11 cellular contexts compared by ENCODE assay signal in the genomic region with DNA sequence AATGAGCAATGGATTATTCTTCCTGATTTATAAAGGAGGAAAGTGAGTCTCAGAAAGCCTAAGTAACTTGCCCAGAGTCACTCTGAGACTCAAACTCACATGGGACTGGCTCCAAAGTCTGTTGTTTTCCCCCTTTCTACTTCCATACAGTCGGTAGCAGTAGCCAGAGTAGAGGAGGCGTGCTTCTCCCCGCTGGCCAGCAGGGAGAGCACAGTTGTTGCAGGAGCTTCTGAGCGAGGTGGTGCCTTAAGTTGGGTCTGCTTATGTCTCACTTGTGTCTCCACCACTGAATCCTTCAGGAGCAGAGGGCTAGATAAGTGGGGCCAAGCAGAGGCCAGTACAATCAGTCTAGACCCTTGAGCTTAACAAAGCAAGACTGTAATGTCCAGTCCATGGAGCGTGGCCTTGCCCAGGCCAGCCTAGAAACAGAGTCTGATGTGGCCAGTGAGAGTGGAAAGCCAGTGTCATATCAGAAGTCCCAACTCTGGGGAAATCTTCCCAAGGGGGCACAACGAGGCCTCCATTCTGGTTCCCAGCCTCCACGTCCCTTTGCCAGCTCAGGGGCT.
DNase-seq lines count a peak whose midpoint lies in the region; ATAC-seq, FAIRE-seq and TF ChIP-seq lines count a peak whose summit lies in the region.
"Had no signal": no experiment of that assay in that cellular context is flagged by ENCODE, and none has a peak within 500 bp of the region (broad histone marks: within the 10 kb centered on the region; RNA-seq: fewer than 3 reads in every experiment).

No MANE protein-coding gene starts in this region.

- TF ChIP-seq CTCF in BJ (IDR thresholded peaks at IDR 0.05; ENCODE audit: insufficient read depth, low read depth, low read length) (peak; percentile 69), HFF-Myc (IDR thresholded peaks at IDR 0.05; ENCODE audit: low read depth, low read length, missing control alignments) (peak; percentile 47), astrocyte of the cerebellum (IDR thresholded peaks at IDR 0.05; ENCODE audit: low read depth, low read length, missing control alignments) (peak; percentile 79), HepG2 (CRISPR knock-in tag; IDR thresholded peaks at IDR 0.05) (peak; percentile 44)

- in situ Hi-C loops in astrocyte of the cerebellum (cut with HindIII; ENCODE audit: low sequenced_read_pairs) = no loop called here
- in situ Hi-C loops in HepG2 (cut with HindIII; ENCODE audit: extremely low pct_ligation_motif_present, low pct_unique_long_range_greater_than_20kb) = no loop called here

- no peaks in the 10 kb centered on the region for H3K4me1 ChIP-seq in HepG2 (ENCODE audit: insufficient read depth, low read length)
- H3K4me1 ChIP-seq: adrenal gland had no signal

- H3K4me3 ChIP-seq in BJ (ENCODE audit: low read depth, low read length) (no peak overlapping the region), HFF-Myc (replicated peaks; ENCODE audit: low read depth, low read length) (no peak overlapping the region), astrocyte of the cerebellum (ENCODE audit: low read depth, low read length) (no peak overlapping the region), HepG2 (replicated peaks in 1 of 3; ENCODE audit: insufficient read depth in 1 of 3, low read depth in 2 of 3, low read length in 3 of 3) (no peak overlapping the region)
- H3K4me3 ChIP-seq: adrenal gland, spleen had no signal

- no peak for TF ChIP-seq POLR2A in HepG2 (IDR thresholded peaks at IDR 0.05; ENCODE audit: insufficient read depth in 1 of 2, low read depth in 2 of 2, low read length in 2 of 2)

- peak; percentile 37 for FAIRE-seq in HepG2 (lab: Jason Lieb, UNC)

- BruUV-seq in HepG2 (replicated peaks; lab: Mats Ljungman, UMichigan) = no TSS peak

- TF ChIP-seq RAD21 in HepG2 (CRISPR knock-in tag; IDR thresholded peaks at IDR 0.05) = no peak

- peak; percentile 88 for ATAC-seq in HepG2
- ATAC-seq in GM18867 (IDR thresholded peaks at IDR 0.05; ENCODE audit: unreplicated experiment) = no peak
- ATAC-seq in HG02852 (IDR thresholded peaks at IDR 0.05; ENCODE audit: unreplicated experiment) = no peak

- H3K9ac ChIP-seq in HepG2 (ENCODE audit: insufficient read depth, low read depth, low read length) = no peak overlapping the region

- no peak overlapping the region for H2AFZ ChIP-seq in HepG2 (ENCODE audit: low read length)

- no peak overlapping the region for H3K27ac ChIP-seq in HepG2 (ENCODE audit: extremely low read length, insufficient read depth, low read length)
- H3K27ac ChIP-seq: adrenal gland, spleen had no signal

- no peaks in the 10 kb centered on the region for H3K36me3 ChIP-seq in BJ (ENCODE audit: control insufficient read depth, insufficient read depth, low read length)
- H3K36me3 ChIP-seq in HepG2 (replicated peaks in 1 of 2; ENCODE audit: control insufficient read depth in 1 of 2, insufficient read depth in 2 of 2, low read length in 2 of 2) = no peaks in the 10 kb centered on the region
- H3K36me3 ChIP-seq: adrenal gland, spleen had no signal

- H3K79me2 ChIP-seq in HepG2 (ENCODE audit: insufficient read depth, low read length) = no peaks in the 10 kb centered on the region

- intact Hi-C loops in HepG2 (cut with micrococcal nuclease; ENCODE audit: unreplicated experiment) = no loop called here

- no peak overlapping the region for H3K4me2 ChIP-seq in HepG2 (ENCODE audit: low read depth, low read length)

- H3K9me3 ChIP-seq in HepG2 (ENCODE audit: low read length) = no peaks in the 10 kb centered on the region
- H3K9me3 ChIP-seq: adrenal gland, spleen had no signal

- POLR2A ChIA-PET in BJ (lab: Charles Lee) (interaction anchor here (0.7 kb wide), 1 partner anchor 546 kb away, joined by 3 read pairs; no protein-coding TSS in a partner anchor), HepG2 (lab: Yijun Ruan, JAX) (no interaction called here)

- 4% methylated on average over 5 of the region's 7 CpGs for WGBS in HepG2 (ENCODE audit: low lambda C conversion rate)

- TF ChIP-seq EP300 in HepG2 (IDR thresholded peaks at IDR 0.05; ENCODE audit: low read depth in 2 of 2, low read length in 2 of 2) (no peak), HepG2 (CRISPR knock-in tag; IDR thresholded peaks at IDR 0.05; ENCODE audit: borderline replicate concordance) (no peak)

- no peak for DNase-seq in BJ (ENCODE audit: low read depth)
- no peak for DNase-seq in HFF-Myc (ENCODE audit: extremely low read depth, low read depth)
- DNase-seq in astrocyte of the cerebellum (ENCODE audit: low read depth) = peak; percentile 19
- no peak for DNase-seq in HepG2 (ENCODE audit: low spot score)
- no peak for DNase-seq in DMS79 treated with DMSO at 0.1 percent for 48 hours (lab: John Stamatoyannopoulos, UW)
- no peak for DNase-seq in CD1c-positive myeloid dendritic cell (ENCODE audit: extremely low spot score)
- DNase-seq: adrenal gland, MM.1S, spleen had no signal

- H3K27me3 ChIP-seq in BJ (ENCODE audit: control insufficient read depth, insufficient read depth, low read length) = no peaks in the 10 kb centered on the region
- H3K27me3 ChIP-seq in HepG2 (ENCODE audit: control insufficient read depth in 1 of 2, insufficient read depth in 2 of 2, low read length in 2 of 2) = peaks cover 0 to 10% of the 10 kb centered on the region in 2 experiments; a peak in 3 of 5 replicates
- H3K27me3 ChIP-seq: adrenal gland had no signal

- no peaks in the 10 kb centered on the region for H4K20me1 ChIP-seq in HepG2 (ENCODE audit: insufficient read depth, low read length)

- CTCF ChIA-PET in BJ (lab: Yijun Ruan, JAX) = interaction anchor here (0.8 to 4.1 kb wide), 12 partner anchors 10 to 1029 kb away, joined by 3 to 15 read pairs (median 4); no protein-coding TSS in a partner anchor
- CTCF ChIA-PET in HepG2 (lab: Yijun Ruan, JAX; ENCODE audit: low intra/inter-chr PET ratio, low total read pairs) = no interaction called here

TF ChIP-seq in HepG2, 621 proteins besides CTCF, POLR2A, EP300 and RAD21:
- peak; percentile 38; the same call in 1 of the 2 replicates for TF ChIP-seq STAG1 (CRISPR knock-in tag; IDR thresholded peaks at IDR 0.05)
- no peak for TF ChIP-seq SP140L (CRISPR knock-in tag; IDR thresholded peaks at IDR 0.05; ENCODE audit: borderline replicate concordance)
TF ChIP-seq in HepG2: peak in this region for 1.
